1 cellular context compared by ENCODE assay signal in the genomic region with DNA sequence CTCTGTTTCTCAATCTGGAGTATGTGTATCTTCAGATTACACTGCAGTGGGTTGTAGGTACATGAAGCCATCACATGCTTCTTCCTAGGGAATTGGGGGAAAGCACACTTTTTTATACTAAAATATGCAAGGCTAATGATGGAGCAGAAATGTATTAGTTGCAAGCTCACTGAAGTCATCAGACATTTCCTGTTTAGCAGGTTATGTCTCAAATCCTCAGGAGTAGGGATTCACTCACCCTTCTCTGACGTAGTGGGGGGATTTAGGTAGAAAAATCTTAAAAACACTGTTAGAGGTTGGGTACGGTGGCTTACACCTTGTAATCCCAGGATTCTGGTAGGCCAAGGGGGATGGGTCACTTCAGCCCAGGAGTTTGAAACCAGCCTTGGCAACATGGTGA.
TF ChIP-seq lines count a peak whose summit lies in the region.

No MANE protein-coding gene starts in this region.

TF ChIP-seq in SK-N-SH, 30 proteins besides CTCF, POLR2A, EP300 and RAD21:
- TF ChIP-seq ZBTB33 (IDR thresholded peaks at IDR 0.05; ENCODE audit: borderline replicate concordance, low read depth) (no peak), EZH2phosphoT487 (IDR thresholded peaks at IDR 0.05; ENCODE audit: borderline replicate concordance, low read depth) (no peak), TEAD4 (IDR thresholded peaks at IDR 0.05; ENCODE audit: borderline replicate concordance, insufficient read depth) (no peak), RXRA (IDR thresholded peaks at IDR 0.05; ENCODE audit: borderline replicate concordance, low read depth) (no peak), MEF2A (IDR thresholded peaks at IDR 0.05; ENCODE audit: borderline replicate concordance, low read depth) (no peak), FOXM1 (IDR thresholded peaks at IDR 0.05; ENCODE audit: low read depth) (no peak), YY1 (IDR thresholded peaks at IDR 0.05; ENCODE audit: low read depth) (no peak), GABPA (IDR thresholded peaks at IDR 0.05; ENCODE audit: low read depth) (no peak), FOSL2 (IDR thresholded peaks at IDR 0.05; ENCODE audit: borderline replicate concordance, low read depth) (no peak), SIN3A (IDR thresholded peaks at IDR 0.05; ENCODE audit: borderline replicate concordance, low read depth, low read length) (no peak), JUND (IDR thresholded peaks at IDR 0.05) (no peak), CHD2 (IDR thresholded peaks at IDR 0.05; ENCODE audit: low read length, partially characterized antibody) (no peak), POLR2AphosphoS5 (IDR thresholded peaks at IDR 0.05; ENCODE audit: low read depth, low read length) (no peak), USF1 (IDR thresholded peaks at IDR 0.05; ENCODE audit: borderline replicate concordance, low read depth) (no peak), RCOR1 (IDR thresholded peaks at IDR 0.05; ENCODE audit: low read length) (no peak), FOXJ3 (CRISPR knock-in tag; IDR thresholded peaks at IDR 0.05) (no peak)
- TF ChIP-seq, protein P1, sequence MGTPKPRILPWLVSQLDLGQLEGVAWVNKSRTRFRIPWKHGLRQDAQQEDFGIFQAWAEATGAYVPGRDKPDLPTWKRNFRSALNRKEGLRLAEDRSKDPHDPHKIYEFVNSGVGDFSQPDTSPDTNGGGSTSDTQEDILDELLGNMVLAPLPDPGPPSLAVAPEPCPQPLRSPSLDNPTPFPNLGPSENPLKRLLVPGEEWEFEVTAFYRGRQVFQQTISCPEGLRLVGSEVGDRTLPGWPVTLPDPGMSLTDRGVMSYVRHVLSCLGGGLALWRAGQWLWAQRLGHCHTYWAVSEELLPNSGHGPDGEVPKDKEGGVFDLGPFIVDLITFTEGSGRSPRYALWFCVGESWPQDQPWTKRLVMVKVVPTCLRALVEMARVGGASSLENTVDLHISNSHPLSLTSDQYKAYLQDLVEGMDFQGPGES (IDR thresholded peaks at IDR 0.05; ENCODE audit: low read depth, low read length) = no peak
- TF ChIP-seq, protein P2, sequence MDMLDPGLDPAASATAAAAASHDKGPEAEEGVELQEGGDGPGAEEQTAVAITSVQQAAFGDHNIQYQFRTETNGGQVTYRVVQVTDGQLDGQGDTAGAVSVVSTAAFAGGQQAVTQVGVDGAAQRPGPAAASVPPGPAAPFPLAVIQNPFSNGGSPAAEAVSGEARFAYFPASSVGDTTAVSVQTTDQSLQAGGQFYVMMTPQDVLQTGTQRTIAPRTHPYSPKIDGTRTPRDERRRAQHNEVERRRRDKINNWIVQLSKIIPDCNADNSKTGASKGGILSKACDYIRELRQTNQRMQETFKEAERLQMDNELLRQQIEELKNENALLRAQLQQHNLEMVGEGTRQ (IDR thresholded peaks at IDR 0.05; ENCODE audit: borderline replicate concordance, low read depth, low read length) = no peak
- TF ChIP-seq, protein P3, sequence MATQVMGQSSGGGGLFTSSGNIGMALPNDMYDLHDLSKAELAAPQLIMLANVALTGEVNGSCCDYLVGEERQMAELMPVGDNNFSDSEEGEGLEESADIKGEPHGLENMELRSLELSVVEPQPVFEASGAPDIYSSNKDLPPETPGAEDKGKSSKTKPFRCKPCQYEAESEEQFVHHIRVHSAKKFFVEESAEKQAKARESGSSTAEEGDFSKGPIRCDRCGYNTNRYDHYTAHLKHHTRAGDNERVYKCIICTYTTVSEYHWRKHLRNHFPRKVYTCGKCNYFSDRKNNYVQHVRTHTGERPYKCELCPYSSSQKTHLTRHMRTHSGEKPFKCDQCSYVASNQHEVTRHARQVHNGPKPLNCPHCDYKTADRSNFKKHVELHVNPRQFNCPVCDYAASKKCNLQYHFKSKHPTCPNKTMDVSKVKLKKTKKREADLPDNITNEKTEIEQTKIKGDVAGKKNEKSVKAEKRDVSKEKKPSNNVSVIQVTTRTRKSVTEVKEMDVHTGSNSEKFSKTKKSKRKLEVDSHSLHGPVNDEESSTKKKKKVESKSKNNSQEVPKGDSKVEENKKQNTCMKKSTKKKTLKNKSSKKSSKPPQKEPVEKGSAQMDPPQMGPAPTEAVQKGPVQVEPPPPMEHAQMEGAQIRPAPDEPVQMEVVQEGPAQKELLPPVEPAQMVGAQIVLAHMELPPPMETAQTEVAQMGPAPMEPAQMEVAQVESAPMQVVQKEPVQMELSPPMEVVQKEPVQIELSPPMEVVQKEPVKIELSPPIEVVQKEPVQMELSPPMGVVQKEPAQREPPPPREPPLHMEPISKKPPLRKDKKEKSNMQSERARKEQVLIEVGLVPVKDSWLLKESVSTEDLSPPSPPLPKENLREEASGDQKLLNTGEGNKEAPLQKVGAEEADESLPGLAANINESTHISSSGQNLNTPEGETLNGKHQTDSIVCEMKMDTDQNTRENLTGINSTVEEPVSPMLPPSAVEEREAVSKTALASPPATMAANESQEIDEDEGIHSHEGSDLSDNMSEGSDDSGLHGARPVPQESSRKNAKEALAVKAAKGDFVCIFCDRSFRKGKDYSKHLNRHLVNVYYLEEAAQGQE (IDR thresholded peaks at IDR 0.05; ENCODE audit: low read depth, low read length) = no peak
